9 cellular contexts compared by ENCODE assay signal in genomic region chr19:48419158-48419920, GRCh38. TPM values are rescaled to one million over a fixed set of nuclear protein-coding genes. Genes with fewer than 3 reads are reported as not detected.
A peak's percentile ranks its signal among the peaks of the same experiment; 100 is the strongest.
DNase-seq lines count a peak whose midpoint lies in the region; ATAC-seq and TF ChIP-seq lines count a peak whose summit lies in the region.
"Had no signal": no experiment of that assay in that cellular context is flagged by ENCODE, and none has a peak within 500 bp of the region (broad histone marks: within the 10 kb centered on the region; RNA-seq: fewer than 3 reads in every experiment).

No MANE protein-coding gene starts in this region.

- H3K4me1 Mint-ChIP-seq in activated B cell treated with CpG ODN at 0.5 μM for 24 hours (peaks cover 18% of the 10 kb centered on the region), neural progenitor cell (peaks cover 31% of the 10 kb centered on the region)

- H3K9me3 ChIP-seq in neural progenitor cell (ENCODE audit: low read depth): no peaks in the 10 kb centered on the region
- H3K9me3 ChIP-seq: SJSA1 had no signal

- H3K4me3 ChIP-seq in neural progenitor cell: no peak overlapping the region
- H3K4me3 ChIP-seq: SJSA1 had no signal

- CTCF ChIA-PET in activated B cell treated with CpG ODN at 0.5 μM for 24 hours (lab: Charles Lee): no interaction called here

- H3K9me3 Mint-ChIP-seq in activated B cell treated with CpG ODN at 0.5 μM for 24 hours (no peaks in the 10 kb centered on the region), neural progenitor cell (no peaks in the 10 kb centered on the region)

- H3K27ac ChIP-seq in neural progenitor cell: no peak overlapping the region
- H3K27ac ChIP-seq: SJSA1 had no signal

- H3K4me1 ChIP-seq in neural progenitor cell: no peaks in the 10 kb centered on the region

- no peak overlapping the region for H3K4me2 ChIP-seq in neural progenitor cell

- TF ChIP-seq CTCF in activated B cell treated with CpG ODN at 0.5 μM for 24 hours (IDR thresholded peaks at IDR 0.05): no peak
- no peak for TF ChIP-seq CTCF in neural progenitor cell (IDR thresholded peaks at IDR 0.05)

- peak; percentile 43 for ATAC-seq in GM18520 (IDR thresholded peaks at IDR 0.05; ENCODE audit: unreplicated experiment)
- peak; percentile 68 for ATAC-seq in HG03439 (IDR thresholded peaks at IDR 0.05; ENCODE audit: unreplicated experiment)
- ATAC-seq in activated B cell treated with CpG ODN at 0.5 μM for 24 hours (ENCODE audit: low read depth): peak; percentile 87

- no peaks in the 10 kb centered on the region for H3K79me2 ChIP-seq in neural progenitor cell (ENCODE audit: low read depth)

- peaks cover 10% of the 10 kb centered on the region for H3K27me3 ChIP-seq in neural progenitor cell

- DNase-seq in activated B cell treated with CpG ODN at 0.5 μM for 24 hours: peak; percentile 61
- peak; percentile 67 for DNase-seq in cerebellum (ENCODE audit: low spot score)
- DNase-seq in neural progenitor cell (ENCODE audit: low spot score): peak; percentile 85
- no peak for DNase-seq in mesenteric fat pad (ENCODE audit: low spot score)
- DNase-seq in NCI-H2029 treated with DMSO at 0.1 percent for 48 hours (lab: John Stamatoyannopoulos, UW): no peak
- DNase-seq in NCI-H1105 (lab: John Stamatoyannopoulos, UW): no peak

- peaks cover 1% of the 10 kb centered on the region for H3K36me3 Mint-ChIP-seq in activated B cell treated with CpG ODN at 0.5 μM for 24 hours (ENCODE audit: low read depth)
- H3K36me3 Mint-ChIP-seq in neural progenitor cell: no peaks in the 10 kb centered on the region

- H2AFZ ChIP-seq in neural progenitor cell (replicated peaks): no peak overlapping the region

- H3K27ac Mint-ChIP-seq in activated B cell treated with CpG ODN at 0.5 μM for 24 hours (peak overlapping the region; percentile 56), neural progenitor cell (peak overlapping the region; percentile 81)

- H3K4me3 Mint-ChIP-seq in activated B cell treated with CpG ODN at 0.5 μM for 24 hours: peak overlapping the region; percentile 84
- peak overlapping the region; percentile 67 for H3K4me3 Mint-ChIP-seq in neural progenitor cell

- H4K20me1 ChIP-seq in neural progenitor cell (ENCODE audit: low read depth): no peaks in the 10 kb centered on the region

- H3K27me3 Mint-ChIP-seq in activated B cell treated with CpG ODN at 0.5 μM for 24 hours: peaks cover 26% of the 10 kb centered on the region
- peaks cover 14% of the 10 kb centered on the region for H3K27me3 Mint-ChIP-seq in neural progenitor cell (ENCODE audit: insufficient read depth, low read depth)

- POLR2A ChIA-PET in activated B cell treated with CpG ODN at 0.5 μM for 24 hours (lab: Charles Lee): interaction anchor here (0.5 to 1.3 kb wide), 2 partner anchors 57 to 96 kb away, joined by 3 to 4 read pairs; no protein-coding TSS in a partner anchor

- H3K9ac ChIP-seq in neural progenitor cell: no peak overlapping the region

- peaks cover 9% of the 10 kb centered on the region for H3F3A ChIP-seq in neural progenitor cell (ENCODE audit: low read depth)

- intact Hi-C loops in activated B cell treated with CpG ODN at 0.5 μM for 24 hours (cut with micrococcal nuclease): loop anchor here (1.0 kb wide), 2 partner anchors 26 to 56 kb away; partner anchors contain the start of genes GRWD1 and TMEM143

- no peaks in the 10 kb centered on the region for H3K36me3 ChIP-seq in neural progenitor cell
- H3K36me3 ChIP-seq: SJSA1 had no signal

RNA-seq across cellular contexts. Expression of gene GRIN2D, which starts 25.9 kb away (rescaled TPM):
- total RNA-seq in activated B cell treated with CpG ODN at 0.5 μM for 24 hours: 0.93 and 1.2 TPM in 2 replicates
- 4.6 TPM for total RNA-seq in cerebellum
- total RNA-seq in neural progenitor cell (ENCODE audit: low replicate concordance): 0.28 and 0.45 TPM in 2 replicates
- 0.48 TPM for total RNA-seq in mesenteric fat pad

RNA-seq across cellular contexts. Expression of gene GRWD1, which starts 26.4 kb away (rescaled TPM):
- total RNA-seq in activated B cell treated with CpG ODN at 0.5 μM for 24 hours (63.4 and 71.4 TPM in 2 replicates), cerebellum (9.7 TPM), neural progenitor cell (ENCODE audit: low replicate concordance) (10.6 and 31.5 TPM in 2 replicates), mesenteric fat pad (39.0 TPM)

RNA-seq across cellular contexts. Expression of gene KDELR1, which starts 28.0 kb away (rescaled TPM):
- 50.8 and 51.9 TPM in 2 replicates for total RNA-seq in activated B cell treated with CpG ODN at 0.5 μM for 24 hours
- total RNA-seq in cerebellum: 32.3 TPM
- total RNA-seq in neural progenitor cell (ENCODE audit: low replicate concordance): 106 and 161 TPM in 2 replicates
- 113 TPM for total RNA-seq in mesenteric fat pad

RNA-seq across cellular contexts. Expression of gene KCNJ14, which starts 36.0 kb away (rescaled TPM):
- total RNA-seq in activated B cell treated with CpG ODN at 0.5 μM for 24 hours: 1.7 and 2.2 TPM in 2 replicates
- 1.6 TPM for total RNA-seq in cerebellum
- 0.69 and 0.74 TPM in 2 replicates for total RNA-seq in neural progenitor cell (ENCODE audit: low replicate concordance)
- 1.0 TPM for total RNA-seq in mesenteric fat pad

RNA-seq across cellular contexts. Expression of gene CYTH2, which starts 49.8 kb away (rescaled TPM):
- total RNA-seq in activated B cell treated with CpG ODN at 0.5 μM for 24 hours (35.6 and 40.5 TPM in 2 replicates), cerebellum (49.7 TPM), neural progenitor cell (ENCODE audit: low replicate concordance) (50.3 and 107 TPM in 2 replicates), mesenteric fat pad (34.9 TPM)

Comparison
In these comparisons a context has a peak if more than half of its experiments do, and no peak if none do; other contexts are left out.
1. DNase-seq: peak in activated B cell treated with CpG ODN at 0.5 μM for 24 hours (single experiment), cerebellum (single experiment) and neural progenitor cell (single experiment); none in mesenteric fat pad (single experiment), NCI-H2029 treated with DMSO at 0.1 percent for 48 hours (single experiment) and NCI-H1105 (single experiment).
2. Peak in every context shown above with its lines, with median percentiles within 50 percentile points of each other: ATAC-seq.